In the genomic region with DNA sequence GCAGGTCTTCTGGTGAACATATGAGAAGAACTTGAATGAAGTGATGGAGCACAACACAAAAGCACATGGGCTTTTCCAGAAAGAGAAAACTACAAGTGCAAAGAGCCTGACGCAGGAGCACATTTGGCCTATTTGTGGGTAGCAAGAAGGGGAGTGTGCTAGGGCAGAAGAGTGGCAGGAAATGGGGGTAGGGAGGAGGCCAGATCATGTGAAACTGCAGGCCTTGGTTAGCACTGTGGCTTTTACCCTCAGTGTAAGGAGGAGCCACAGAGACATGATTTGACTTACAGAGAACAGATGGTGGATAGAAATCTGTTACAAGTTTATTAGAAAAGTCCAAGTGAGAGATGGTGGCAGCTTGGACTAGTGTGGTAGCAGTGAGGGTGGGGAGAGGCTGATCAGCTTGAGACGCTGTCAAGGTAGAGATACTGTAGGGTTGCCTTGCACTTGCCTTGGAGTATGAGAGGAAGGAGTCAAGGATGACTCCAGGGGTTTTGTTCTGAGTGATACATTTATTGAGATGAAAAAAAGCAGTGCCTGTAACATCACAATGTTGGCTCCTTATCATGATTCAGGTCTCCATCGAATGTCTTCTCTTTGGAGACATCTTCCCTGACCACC, we compare ENCODE assay signal across 10 cellular contexts.
DNase-seq lines count a peak whose midpoint lies in the region; ATAC-seq, FAIRE-seq and TF ChIP-seq lines count a peak whose summit lies in the region.
"Had no signal": no experiment of that assay in that cellular context is flagged by ENCODE, and none has a peak within 500 bp of the region (broad histone marks: within the 10 kb centered on the region; RNA-seq: fewer than 3 reads in every experiment).

No MANE protein-coding gene starts in this region.

- peaks cover 0 to 1% (median 0%) of the 10 kb centered on the region in 6 donors for H3K9me3 Mint-ChIP-seq in immature natural killer cell
- H3K9me3 Mint-ChIP-seq in glutamatergic neuron (ENCODE audit: unreplicated experiment), result no peaks in the 10 kb centered on the region

- H3K4me1 Mint-ChIP-seq in immature natural killer cell (peaks cover 71 to 85% of the 10 kb centered on the region in 2 donors), glutamatergic neuron (ENCODE audit: low read depth, unreplicated experiment) (peaks cover 11% of the 10 kb centered on the region)
- H3K4me1 Mint-ChIP-seq: nephron had no signal

- no peak for TF ChIP-seq POLR2A in lower leg skin (IDR thresholded peaks at IDR 0.05)

- DNase-seq in GM18507 (ENCODE audit: extremely low spot score, insufficient read length, low read depth) (peak; percentile 8), T-helper 22 cell (ENCODE audit: low read depth) (peak; percentile 30), immature natural killer cell (peak; percentile 89 to 90 (median 89)), superior temporal gyrus (ENCODE audit: extremely low spot score) (no peak), lower leg skin (ENCODE audit: low spot score in 2 of 2) (no peak), coronary artery (ENCODE audit: low spot score) (no peak), glutamatergic neuron (no peak)

- H3K4me3 ChIP-seq in lower leg skin (ENCODE audit: low read depth, poor library complexity, severe bottlenecking), result no peak overlapping the region
- H3K4me3 ChIP-seq in coronary artery, result no peak overlapping the region

- intact Hi-C loops in lower leg skin (cut with DNase I; ENCODE audit: low total_unique reads), result no loop called here

- H3K27ac ChIP-seq in coronary artery, result no peak overlapping the region

- ATAC-seq in HG02759 (IDR thresholded peaks at IDR 0.05; ENCODE audit: unreplicated experiment), result peak; percentile 99

- 70 to 83% methylated on average over 3 of the region's 3 CpGs for WGBS in lower leg skin, 2 donors

- TF ChIP-seq CTCF in lower leg skin (IDR thresholded peaks at IDR 0.05), result no peak
- no peak for TF ChIP-seq CTCF in coronary artery (IDR thresholded peaks at IDR 0.05)
- no peak for TF ChIP-seq CTCF in glutamatergic neuron (IDR thresholded peaks at IDR 0.05; ENCODE audit: partially characterized antibody, unreplicated experiment)

- H3K27ac Mint-ChIP-seq in immature natural killer cell, result peak overlapping the region; percentile 95 to 99 (median 98)
- H3K27ac Mint-ChIP-seq in glutamatergic neuron (ENCODE audit: unreplicated experiment), result no peak overlapping the region
- H3K27ac Mint-ChIP-seq: nephron had no signal

- peaks cover 4 to 14% (median 5%) of the 10 kb centered on the region in 3 donors for H3K27me3 Mint-ChIP-seq in immature natural killer cell (ENCODE audit: low read depth in 3 of 3)
- peaks cover 3% of the 10 kb centered on the region for H3K27me3 Mint-ChIP-seq in glutamatergic neuron (ENCODE audit: unreplicated experiment)

- peak overlapping the region; percentile 73 to 87 (median 85) for H3K4me3 Mint-ChIP-seq in immature natural killer cell
- no peak overlapping the region for H3K4me3 Mint-ChIP-seq in glutamatergic neuron (ENCODE audit: unreplicated experiment)
- H3K4me3 Mint-ChIP-seq: nephron had no signal

- H3K36me3 Mint-ChIP-seq in immature natural killer cell (peaks cover 3 to 20% (median 11%) of the 10 kb centered on the region in 3 donors), glutamatergic neuron (ENCODE audit: unreplicated experiment) (no peaks in the 10 kb centered on the region)

- FAIRE-seq in GM18507 (lab: Jason Lieb, UNC), result peak; percentile 89
- FAIRE-seq: astrocyte had no signal

Comparison
In these comparisons a context has a peak if more than half of its experiments do, and no peak if none do; other contexts are left out.
1. DNase-seq: peak in GM18507 (single experiment), T-helper 22 cell (single experiment) and immature natural killer cell (3 of 3); none in superior temporal gyrus (single experiment), lower leg skin (0 of 2), coronary artery (single experiment) and glutamatergic neuron (single experiment).